ENCODE assay signal across 8 cellular contexts in genomic region chr7:151091431-151091830, GRCh38. TPM values are rescaled to one million over a fixed set of nuclear protein-coding genes. Genes with fewer than 3 reads are reported as not detected.
A peak's percentile ranks its signal among the peaks of the same experiment; 100 is the strongest.
DNase-seq lines count a peak whose midpoint lies in the region; ATAC-seq and TF ChIP-seq lines count a peak whose summit lies in the region.

No MANE protein-coding gene starts in this region.

- H3K27ac ChIP-seq in PC-3 (ENCODE audit: low read length) = no peak overlapping the region
- peak overlapping the region in 3 of 4 donors; percentile 89 to 91 (median 90) for H3K27ac ChIP-seq in esophagus muscularis mucosa (replicated peaks in 1 of 4)
- peak overlapping the region in 1 of 8 donors; percentile 4 for H3K27ac ChIP-seq in spleen

- CTCF ChIA-PET in activated CD4-positive, alpha-beta T cell treated with anti-CD3 and anti-CD28 coated beads, Interleukin-2, amount 10 ng/mL, durations not matched to agents 7 days and 5 days (lab: Charles Lee) = interaction anchor here (0.9 to 1.2 kb wide), 2 partner anchors 19 to 32 kb away, joined by 3 read pairs; no protein-coding TSS in a partner anchor
- CTCF ChIA-PET in PC-3 (lab: Charles Lee) = no interaction called here

- no peaks in the 10 kb centered on the region for H3K9me3 ChIP-seq in PC-3 (ENCODE audit: low read length)
- no peaks in the 10 kb centered on the region for H3K9me3 ChIP-seq in esophagus muscularis mucosa
- no peaks in the 10 kb centered on the region for H3K9me3 ChIP-seq in spleen

- BruUV-seq in PC-3 (replicated peaks; lab: Mats Ljungman, UMichigan) = no TSS peak

- peaks cover 35% of the 10 kb centered on the region for H4K20me1 ChIP-seq in PC-3 (ENCODE audit: low read length)

- intact Hi-C loops in PC-3 (cut with micrococcal nuclease) = no loop called here
- intact Hi-C loops in esophagus muscularis mucosa (cut with DNase I) = no loop called here
- intact Hi-C loops in spleen (cut with DNase I; ENCODE audit: low total_unique reads) = no loop called here

- no peak for TF ChIP-seq POLR2A in esophagus muscularis mucosa (IDR thresholded peaks at IDR 0.05; ENCODE audit: low read depth)
- no peak for TF ChIP-seq POLR2A in spleen (IDR thresholded peaks at IDR 0.05)

- no peak for TF ChIP-seq EP300 in esophagus muscularis mucosa (IDR thresholded peaks at IDR 0.05)

- no peak overlapping the region for H3K4me2 ChIP-seq in PC-3 (ENCODE audit: low read length)

- peaks cover 8% of the 10 kb centered on the region for H3K4me1 Mint-ChIP-seq in activated CD4-positive, alpha-beta T cell treated with anti-CD3 and anti-CD28 coated beads, Interleukin-2, amount 10 ng/mL, durations not matched to agents 7 days and 5 days

- no peak overlapping the region for H3K27ac Mint-ChIP-seq in activated CD4-positive, alpha-beta T cell treated with anti-CD3 and anti-CD28 coated beads, Interleukin-2, amount 10 ng/mL, durations not matched to agents 7 days and 5 days

- H3F3A ChIP-seq in PC-3 (ENCODE audit: low read length, unreplicated experiment) = no peaks in the 10 kb centered on the region

- no peaks in the 10 kb centered on the region for H3K36me3 Mint-ChIP-seq in activated CD4-positive, alpha-beta T cell treated with anti-CD3 and anti-CD28 coated beads, Interleukin-2, amount 10 ng/mL, durations not matched to agents 7 days and 5 days (ENCODE audit: low read depth)

- ATAC-seq in PC-3 (no peak), HG02852 (IDR thresholded peaks at IDR 0.05; ENCODE audit: unreplicated experiment) (no peak)

- peaks cover 9% of the 10 kb centered on the region for H3K27me3 Mint-ChIP-seq in activated CD4-positive, alpha-beta T cell treated with anti-CD3 and anti-CD28 coated beads, Interleukin-2, amount 10 ng/mL, durations not matched to agents 7 days and 5 days

- H3K27me3 ChIP-seq in PC-3 (ENCODE audit: low read length) (no peaks in the 10 kb centered on the region), esophagus muscularis mucosa (no peaks in the 10 kb centered on the region), spleen (replicated peaks in 1 of 7) (peaks cover 0 to 19% (median 0%) of the 10 kb centered on the region in 7 donors)

- DNase-seq in activated CD4-positive, alpha-beta T cell treated with anti-CD3 and anti-CD28 coated beads for 48 hours = peak; percentile 51
- no peak for DNase-seq in activated CD4-positive, alpha-beta T cell treated with anti-CD3 and anti-CD28 coated beads, Interleukin-2, amount 10 ng/mL, durations not matched to agents 7 days and 5 days
- DNase-seq in PC-3 (no peak), esophagus muscularis mucosa (ENCODE audit: extremely low spot score) (no peak), spleen (no peak), KG1 (lab: John Stamatoyannopoulos, UW) (no peak), GOT3 (lab: John Stamatoyannopoulos, UW) (no peak)

- no peak overlapping the region for H2AFZ ChIP-seq in PC-3 (ENCODE audit: low read length)

- peaks cover 96% of the 10 kb centered on the region for H3K79me2 ChIP-seq in PC-3 (ENCODE audit: low read length)

- H3K9me2 ChIP-seq in PC-3 (replicated peaks; ENCODE audit: low read length) = no peaks in the 10 kb centered on the region

- no peak overlapping the region for H3K9ac ChIP-seq in PC-3 (ENCODE audit: low read length)

- no peak overlapping the region for H3K4me3 Mint-ChIP-seq in activated CD4-positive, alpha-beta T cell treated with anti-CD3 and anti-CD28 coated beads, Interleukin-2, amount 10 ng/mL, durations not matched to agents 7 days and 5 days

- H3K9me3 Mint-ChIP-seq in activated CD4-positive, alpha-beta T cell treated with anti-CD3 and anti-CD28 coated beads, Interleukin-2, amount 10 ng/mL, durations not matched to agents 7 days and 5 days = no peaks in the 10 kb centered on the region

- no peak overlapping the region for H3K4me3 ChIP-seq in PC-3 (ENCODE audit: low read length)
- H3K4me3 ChIP-seq in esophagus muscularis mucosa = no peak overlapping the region
- no peak overlapping the region for H3K4me3 ChIP-seq in spleen

- POLR2A ChIA-PET in activated CD4-positive, alpha-beta T cell treated with anti-CD3 and anti-CD28 coated beads, Interleukin-2, amount 10 ng/mL, durations not matched to agents 7 days and 5 days (lab: Charles Lee) = no interaction called here
- POLR2A ChIA-PET in PC-3 (lab: Charles Lee; ENCODE audit: unreplicated experiment) = no interaction called here

- H3K4me1 ChIP-seq in PC-3 (ENCODE audit: insufficient read depth, low read length) = peaks cover 23% of the 10 kb centered on the region
- H3K4me1 ChIP-seq in esophagus muscularis mucosa = peaks cover 53 to 87% (median 67%) of the 10 kb centered on the region in 4 donors
- peaks cover 32 to 78% (median 55%) of the 10 kb centered on the region in 6 donors for H3K4me1 ChIP-seq in spleen

- WGBS in esophagus muscularis mucosa = 61% methylated on average over 5 of the region's 6 CpGs
- 54 to 65% (median 60%) methylated on average over 6 of the region's 6 CpGs for WGBS in spleen, 5 donors

- peak; percentile 64 for TF ChIP-seq CTCF in PC-3 (conservative IDR thresholded peaks at IDR 0.05; ENCODE audit: low read depth, low read length)
- TF ChIP-seq CTCF in esophagus muscularis mucosa (IDR thresholded peaks at IDR 0.05) = peak in 1 of 3 experiments; percentile 55
- peak in 7 of 11 experiments; percentile 14 to 52 (median 36) for TF ChIP-seq CTCF in spleen (IDR thresholded peaks at IDR 0.05 in 8 of 11, conservative IDR thresholded peaks at IDR 0.05 in 3 of 11)

- H3K36me3 ChIP-seq in PC-3 (ENCODE audit: low read depth, low read length) (no peaks in the 10 kb centered on the region; the same call in 1 of the 2 replicates), esophagus muscularis mucosa (peaks cover 0 to 10% (median 6%) of the 10 kb centered on the region in 4 donors), spleen (peaks cover 0 to 16% (median 0%) of the 10 kb centered on the region in 6 donors)

RNA-seq across cellular contexts. Expression of gene AGAP3, which starts 5.2 kb away (rescaled TPM):
- total RNA-seq in activated CD4-positive, alpha-beta T cell treated with anti-CD3 and anti-CD28 coated beads, Interleukin-2, amount 10 ng/mL, durations not matched to agents 7 days and 5 days = 10 to 100 TPM; 18.1 to 19.7 TPM
- 53.5 and 88.2 TPM in 2 replicates for total RNA-seq in PC-3 (2014; rRNA removed)
- 10 to 100 TPM; 33.8 to 71.2 (median 60.0) TPM for total RNA-seq in esophagus muscularis mucosa
- total RNA-seq in spleen = 10 to 100 TPM; 43.2 to 94.4 (median 73.0) TPM
- polyA plus RNA-seq in spleen = 10 to 100 TPM; 21.8 to 79.1 (median 51.2) TPM

RNA-seq across cellular contexts. Expression of gene TMUB1, which starts 8.1 kb away (rescaled TPM):
- 10 to 100 TPM; 73.7 to 77.1 TPM for total RNA-seq in activated CD4-positive, alpha-beta T cell treated with anti-CD3 and anti-CD28 coated beads, Interleukin-2, amount 10 ng/mL, durations not matched to agents 7 days and 5 days
- total RNA-seq in PC-3 (2014; rRNA removed) (52.1 and 71.6 TPM in 2 replicates), esophagus muscularis mucosa (10 to 100 TPM; 39.0 to 66.6 (median 51.4) TPM), spleen (10 to 100 TPM; 27.1 to 47.8 (median 38.2) TPM)
- 10 to 100 TPM; 43.0 to 73.4 (median 45.9) TPM for polyA plus RNA-seq in spleen

RNA-seq across cellular contexts. Expression of gene FASTK, which starts 10.8 kb away (rescaled TPM):
- 10 to 100 TPM; 76.4 to 85.9 TPM for total RNA-seq in activated CD4-positive, alpha-beta T cell treated with anti-CD3 and anti-CD28 coated beads, Interleukin-2, amount 10 ng/mL, durations not matched to agents 7 days and 5 days
- total RNA-seq in PC-3 (2014; rRNA removed) (163 and 211 TPM in 2 replicates), esophagus muscularis mucosa (10 to 100 TPM; 45.7 to 74.9 (median 60.4) TPM), spleen (100 to 1,000 TPM in 1 of 7 donors, 10 to 100 TPM in 6; 72.9 to 102 (median 77.6) TPM)
- 100 to 1,000 TPM in 2 of 3 donors, 10 to 100 TPM in 1; 83.9 to 183 (median 136) TPM for polyA plus RNA-seq in spleen

RNA-seq across cellular contexts. Expression of gene SLC4A2, which starts 32.0 kb away (rescaled TPM):
- total RNA-seq in activated CD4-positive, alpha-beta T cell treated with anti-CD3 and anti-CD28 coated beads, Interleukin-2, amount 10 ng/mL, durations not matched to agents 7 days and 5 days = 100 to 1,000 TPM; 106 to 114 TPM
- 267 and 284 TPM in 2 replicates for total RNA-seq in PC-3 (2014; rRNA removed)
- total RNA-seq in esophagus muscularis mucosa = 100 to 1,000 TPM in 3 of 4 donors, 10 to 100 TPM in 1; 96.8 to 165 (median 122) TPM
- total RNA-seq in spleen = 100 to 1,000 TPM in 1 of 7 donors, 10 to 100 TPM in 6; 58.9 to 112 (median 85.2) TPM
- polyA plus RNA-seq in spleen = 100 to 1,000 TPM in 1 of 3 donors, 10 to 100 TPM in 2; 43.9 to 122 (median 99.4) TPM

RNA-seq across cellular contexts. Expression of gene CDK5, which starts 33.7 kb away (rescaled TPM):
- total RNA-seq in activated CD4-positive, alpha-beta T cell treated with anti-CD3 and anti-CD28 coated beads, Interleukin-2, amount 10 ng/mL, durations not matched to agents 7 days and 5 days = 10 to 100 TPM; 26.0 to 26.9 TPM
- total RNA-seq in PC-3 (2014; rRNA removed) (30.6 and 40.1 TPM in 2 replicates), esophagus muscularis mucosa (10 to 100 TPM in 2 of 4 donors, 1 to 10 TPM in 2; 5.3 to 10.4 (median 9.7) TPM), spleen (10 to 100 TPM in 4 of 7 donors, 1 to 10 TPM in 3; 7.5 to 17.9 (median 11.2) TPM)
- 10 to 100 TPM in 1 of 3 donors, 1 to 10 TPM in 2; 6.3 to 10.1 (median 9.2) TPM for polyA plus RNA-seq in spleen
